24 cellular contexts compared by ENCODE assay signal in genomic region chr10:95377950-95378349, GRCh38.
A peak's percentile ranks its signal among the peaks of the same experiment; 100 is the strongest.
DNase-seq lines count a peak whose midpoint lies in the region; ATAC-seq and TF ChIP-seq lines count a peak whose summit lies in the region.
"Had no signal": no experiment of that assay in that cellular context is flagged by ENCODE, and none has a peak within 500 bp of the region (broad histone marks: within the 10 kb centered on the region; RNA-seq: fewer than 3 reads in every experiment).

No MANE protein-coding gene starts in this region.

- DNase-seq in esophagus squamous epithelium (lab: John Stamatoyannopoulos, UW) (no peak), tibial artery (no peak), type B pancreatic cell (ENCODE audit: extremely low spot score, unreplicated experiment) (no peak), foreskin melanocyte (no peak), HPDE6-E6E7 (ENCODE audit: extremely low spot score) (no peak)
- DNase-seq: CD4-positive, alpha-beta memory T cell; foreskin keratinocyte; GDM1; IMR-90; kidney glomerular epithelial cell; NCI-H524 treated with DMSO at 0.1 percent for 48 hours; stimulated activated CD4-positive, alpha-beta T cell treated with anti-CD3 and anti-CD28 coated beads, Interleukin-4, amount 100 ng/mL, for 1 hour; stimulated activated naive CD8-positive, alpha-beta T cell treated with anti-CD3 and anti-CD28 coated beads, Interleukin-15, amount 100 ng/mL, for 72 hours; SW 1271 had no signal

- H3K9ac ChIP-seq in muscle layer of colon (ENCODE audit: low read length): no peak overlapping the region

- intact Hi-C loops in esophagus squamous epithelium (cut with DNase I): no loop called here
- intact Hi-C loops in tibial artery (cut with DNase I; ENCODE audit: low total_unique reads): loop anchor here (5.0 kb wide), 2 partner anchors 49 to 184 kb away; partner anchors contain the start of gene SORBS1

- no peaks in the 10 kb centered on the region for H3K9me3 Mint-ChIP-seq in type B pancreatic cell
- H3K9me3 Mint-ChIP-seq: activated T-helper 1 cell treated with anti-CD3 and anti-CD28 coated beads, Interleukin-12 subunit alpha, Interleukin-12 subunit beta, Interleukin-2, Interleukin-4 antibody, amounts not matched to agents 30 ng/mL and 10 ng/mL and 1 ng/mL, durations not matched to agents 14 hours and 24 hours and 36 hours; brain; dendritic cell treated with granulocyte-macrophage colony-stimulating factor and Interleukin-4, amounts not matched to agents 40 ng/mL and 50 ng/mL, for 4 days; GM23338; nephron; stimulated activated naive CD8-positive, alpha-beta T cell treated with anti-CD3 and anti-CD28 coated beads, Interleukin-15, amount 100 ng/mL, for 72 hours had no signal

- H3K36me3 ChIP-seq in esophagus squamous epithelium: peaks cover 0 to 36% (median 0%) of the 10 kb centered on the region in 3 donors
- peaks cover 62% of the 10 kb centered on the region for H3K36me3 ChIP-seq in muscle layer of colon (ENCODE audit: insufficient read depth, low read length)
- H3K36me3 ChIP-seq in tibial artery: peaks cover 64 to 69% (median 65%) of the 10 kb centered on the region in 3 donors

- TF ChIP-seq CTCF in esophagus squamous epithelium (IDR thresholded peaks at IDR 0.05): no peak
- no peak for TF ChIP-seq CTCF in tibial artery (IDR thresholded peaks at IDR 0.05)
- TF ChIP-seq CTCF in type B pancreatic cell (conservative IDR thresholded peaks at IDR 0.05): no peak

- H3K9me3 ChIP-seq in esophagus squamous epithelium: no peaks in the 10 kb centered on the region
- H3K9me3 ChIP-seq in muscle layer of colon (ENCODE audit: low read length): no peaks in the 10 kb centered on the region
- no peaks in the 10 kb centered on the region for H3K9me3 ChIP-seq in tibial artery

- H3K27ac ChIP-seq in esophagus squamous epithelium: peak overlapping the region in 3 of 4 donors; percentile 22 to 65 (median 64)
- H3K27ac ChIP-seq in muscle layer of colon (ENCODE audit: low read depth, low read length): peak overlapping the region; percentile 28
- H3K27ac ChIP-seq in tibial artery: peak overlapping the region; percentile 77 to 91
- H3K27ac ChIP-seq: foreskin keratinocyte, RWPE1 had no signal

- peaks cover 3% of the 10 kb centered on the region for H3K27me3 Mint-ChIP-seq in type B pancreatic cell
- H3K27me3 Mint-ChIP-seq: brain; stimulated activated naive CD8-positive, alpha-beta T cell treated with anti-CD3 and anti-CD28 coated beads, Interleukin-15, amount 100 ng/mL, for 72 hours had no signal

- H3K4me1 ChIP-seq in esophagus squamous epithelium: peaks cover 0 to 26% (median 9%) of the 10 kb centered on the region in 3 donors
- H3K4me1 ChIP-seq in muscle layer of colon (ENCODE audit: insufficient read depth, low read length): peaks cover 65% of the 10 kb centered on the region
- H3K4me1 ChIP-seq in tibial artery: peaks cover 0 to 83% (median 46%) of the 10 kb centered on the region in 4 donors
- H3K4me1 ChIP-seq: foreskin keratinocyte had no signal

- H3K4me3 ChIP-seq in esophagus squamous epithelium: no peak overlapping the region
- no peak overlapping the region for H3K4me3 ChIP-seq in muscle layer of colon (ENCODE audit: low read depth in 1 of 2, low read length in 2 of 2)
- peak overlapping the region in 1 of 2 donors; percentile 0 for H3K4me3 ChIP-seq in tibial artery
- H3K4me3 ChIP-seq: GM23338 had no signal

- ATAC-seq in SK-N-SH treated with all-trans-retinoic acid at 6 μM for 48 hours: peak; percentile 67
- ATAC-seq in HG02588 (IDR thresholded peaks at IDR 0.05; ENCODE audit: unreplicated experiment): no peak
- ATAC-seq: foreskin keratinocyte; GM23338; stimulated activated naive CD8-positive, alpha-beta T cell treated with anti-CD3 and anti-CD28 coated beads, Interleukin-15, amount 100 ng/mL, for 72 hours had no signal

- no peaks in the 10 kb centered on the region for H3K27me3 ChIP-seq in esophagus squamous epithelium
- no peaks in the 10 kb centered on the region for H3K27me3 ChIP-seq in muscle layer of colon (ENCODE audit: control insufficient read depth in 1 of 2, insufficient read depth in 2 of 2, low read length in 2 of 2)
- H3K27me3 ChIP-seq in tibial artery: no peaks in the 10 kb centered on the region

- peaks cover 12% of the 10 kb centered on the region for H3K4me1 Mint-ChIP-seq in type B pancreatic cell (ENCODE audit: unreplicated experiment)
- H3K4me1 Mint-ChIP-seq: nephron; stimulated activated naive CD8-positive, alpha-beta T cell treated with anti-CD3 and anti-CD28 coated beads, Interleukin-15, amount 100 ng/mL, for 72 hours had no signal

- no peak overlapping the region for H3K27ac Mint-ChIP-seq in type B pancreatic cell
- H3K27ac Mint-ChIP-seq: activated naive CD8-positive, alpha-beta T cell; activated T-helper 1 cell treated with anti-CD3 and anti-CD28 coated beads, Interleukin-12 subunit alpha, Interleukin-12 subunit beta, Interleukin-2, Interleukin-4 antibody, amounts not matched to agents 30 ng/mL and 10 ng/mL and 1 ng/mL, durations not matched to agents 14 hours and 24 hours and 36 hours; dendritic cell treated with granulocyte-macrophage colony-stimulating factor and Interleukin-4, amounts not matched to agents 40 ng/mL and 50 ng/mL, for 4 days; GM23338; nephron; stimulated activated naive CD8-positive, alpha-beta T cell treated with anti-CD3 and anti-CD28 coated beads, Interleukin-15, amount 100 ng/mL, for 72 hours had no signal

- 48 to 53% methylated on average over 2 of the region's 2 CpGs for whole genome bisulfite sequencing in esophagus squamous epithelium, 2 donors

- TF ChIP-seq POLR2A in esophagus squamous epithelium (IDR thresholded peaks at IDR 0.05): no peak

- H3K36me3 Mint-ChIP-seq in type B pancreatic cell: peaks cover 14% of the 10 kb centered on the region

- H3K4me3 Mint-ChIP-seq in type B pancreatic cell: no peak overlapping the region
- H3K4me3 Mint-ChIP-seq: activated naive CD8-positive, alpha-beta T cell; activated T-helper 1 cell treated with anti-CD3 and anti-CD28 coated beads, Interleukin-12 subunit alpha, Interleukin-12 subunit beta, Interleukin-2, Interleukin-4 antibody, amounts not matched to agents 30 ng/mL and 10 ng/mL and 1 ng/mL, durations not matched to agents 14 hours and 24 hours and 36 hours; brain; dendritic cell treated with granulocyte-macrophage colony-stimulating factor and Interleukin-4, amounts not matched to agents 40 ng/mL and 50 ng/mL, for 4 days; GM23338; nephron; stimulated activated naive CD8-positive, alpha-beta T cell treated with anti-CD3 and anti-CD28 coated beads, Interleukin-15, amount 100 ng/mL, for 72 hours had no signal

TF ChIP-seq in SK-N-SH treated with all-trans-retinoic acid at 6 μM for 48 hours, 23 proteins besides CTCF, POLR2A, EP300 and RAD21:
- TF ChIP-seq POU6F1 (CRISPR knock-in tag; IDR thresholded peaks at IDR 0.05; ENCODE audit: borderline replicate concordance, low read depth) (no peak), TOX (CRISPR knock-in tag; IDR thresholded peaks at IDR 0.05; ENCODE audit: borderline replicate concordance) (no peak), TCF4 (CRISPR knock-in tag; IDR thresholded peaks at IDR 0.05; ENCODE audit: borderline replicate concordance) (peak; percentile 69; the same call in 1 of the 2 replicates), ZNF8 (CRISPR knock-in tag; IDR thresholded peaks at IDR 0.05) (peak; percentile 61)

Comparison
In these comparisons a context has a peak if more than half of its experiments do, and no peak if none do; other contexts are left out.
1. H3K27ac ChIP-seq: peak in every context shown above with its lines; median percentile 84 in tibial artery; 64 in esophagus squamous epithelium; 28 in muscle layer of colon.